In the genomic region with DNA sequence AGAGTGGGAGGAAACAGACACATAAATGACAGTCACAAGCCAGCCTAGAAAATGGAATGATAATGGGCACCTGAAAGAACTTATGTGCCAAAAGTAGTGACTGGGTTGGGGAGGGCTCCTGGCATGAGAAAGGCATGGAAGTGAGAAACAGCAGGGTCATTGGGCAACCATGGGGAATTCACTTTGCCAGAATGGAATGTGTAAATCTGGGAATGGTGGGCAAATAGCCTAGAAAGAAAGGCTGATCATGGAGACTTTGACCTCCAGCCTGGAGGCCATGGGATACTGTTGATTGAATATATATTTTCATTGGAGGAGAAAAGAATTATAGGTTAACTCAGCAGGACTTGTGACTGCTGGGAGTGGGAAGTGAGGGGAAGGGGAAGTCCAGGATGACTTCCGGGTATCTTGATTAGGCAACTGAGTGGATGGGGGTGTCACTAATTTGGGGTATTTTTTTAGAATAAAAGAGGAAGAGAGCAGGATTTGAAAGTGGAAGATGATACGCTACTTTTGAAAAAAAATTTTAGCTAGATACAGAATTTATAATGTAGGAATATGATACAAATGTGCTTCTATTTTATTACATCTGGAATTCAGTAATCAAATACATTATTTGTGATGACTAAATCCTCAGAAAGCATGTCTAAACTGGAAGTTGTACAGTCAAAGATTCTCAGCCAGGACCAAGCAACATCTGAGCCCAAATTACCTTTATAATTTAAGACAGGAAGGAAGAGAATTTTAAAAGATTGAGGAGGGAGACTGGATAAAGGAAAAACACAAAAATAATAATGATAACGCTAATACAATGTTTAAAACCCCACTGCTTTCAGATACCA, we compare ENCODE assay signal across 1 cellular context.
TF ChIP-seq lines count a peak whose summit lies in the region.

No MANE protein-coding gene starts in this region.

TF ChIP-seq in GM23338, 12 proteins besides CTCF, POLR2A, EP300 and RAD21:
- TF ChIP-seq JUNB (IDR thresholded peaks at IDR 0.05; ENCODE audit: unreplicated experiment) (no peak), STAT1 (IDR thresholded peaks at IDR 0.05; ENCODE audit: unreplicated experiment) (no peak), CREB1 (CRISPR knock-in tag; IDR thresholded peaks at IDR 0.05; ENCODE audit: low read depth) (no peak), NANOG (IDR thresholded peaks at IDR 0.05; ENCODE audit: borderline replicate concordance) (no peak)
- TF ChIP-seq, protein P1, sequence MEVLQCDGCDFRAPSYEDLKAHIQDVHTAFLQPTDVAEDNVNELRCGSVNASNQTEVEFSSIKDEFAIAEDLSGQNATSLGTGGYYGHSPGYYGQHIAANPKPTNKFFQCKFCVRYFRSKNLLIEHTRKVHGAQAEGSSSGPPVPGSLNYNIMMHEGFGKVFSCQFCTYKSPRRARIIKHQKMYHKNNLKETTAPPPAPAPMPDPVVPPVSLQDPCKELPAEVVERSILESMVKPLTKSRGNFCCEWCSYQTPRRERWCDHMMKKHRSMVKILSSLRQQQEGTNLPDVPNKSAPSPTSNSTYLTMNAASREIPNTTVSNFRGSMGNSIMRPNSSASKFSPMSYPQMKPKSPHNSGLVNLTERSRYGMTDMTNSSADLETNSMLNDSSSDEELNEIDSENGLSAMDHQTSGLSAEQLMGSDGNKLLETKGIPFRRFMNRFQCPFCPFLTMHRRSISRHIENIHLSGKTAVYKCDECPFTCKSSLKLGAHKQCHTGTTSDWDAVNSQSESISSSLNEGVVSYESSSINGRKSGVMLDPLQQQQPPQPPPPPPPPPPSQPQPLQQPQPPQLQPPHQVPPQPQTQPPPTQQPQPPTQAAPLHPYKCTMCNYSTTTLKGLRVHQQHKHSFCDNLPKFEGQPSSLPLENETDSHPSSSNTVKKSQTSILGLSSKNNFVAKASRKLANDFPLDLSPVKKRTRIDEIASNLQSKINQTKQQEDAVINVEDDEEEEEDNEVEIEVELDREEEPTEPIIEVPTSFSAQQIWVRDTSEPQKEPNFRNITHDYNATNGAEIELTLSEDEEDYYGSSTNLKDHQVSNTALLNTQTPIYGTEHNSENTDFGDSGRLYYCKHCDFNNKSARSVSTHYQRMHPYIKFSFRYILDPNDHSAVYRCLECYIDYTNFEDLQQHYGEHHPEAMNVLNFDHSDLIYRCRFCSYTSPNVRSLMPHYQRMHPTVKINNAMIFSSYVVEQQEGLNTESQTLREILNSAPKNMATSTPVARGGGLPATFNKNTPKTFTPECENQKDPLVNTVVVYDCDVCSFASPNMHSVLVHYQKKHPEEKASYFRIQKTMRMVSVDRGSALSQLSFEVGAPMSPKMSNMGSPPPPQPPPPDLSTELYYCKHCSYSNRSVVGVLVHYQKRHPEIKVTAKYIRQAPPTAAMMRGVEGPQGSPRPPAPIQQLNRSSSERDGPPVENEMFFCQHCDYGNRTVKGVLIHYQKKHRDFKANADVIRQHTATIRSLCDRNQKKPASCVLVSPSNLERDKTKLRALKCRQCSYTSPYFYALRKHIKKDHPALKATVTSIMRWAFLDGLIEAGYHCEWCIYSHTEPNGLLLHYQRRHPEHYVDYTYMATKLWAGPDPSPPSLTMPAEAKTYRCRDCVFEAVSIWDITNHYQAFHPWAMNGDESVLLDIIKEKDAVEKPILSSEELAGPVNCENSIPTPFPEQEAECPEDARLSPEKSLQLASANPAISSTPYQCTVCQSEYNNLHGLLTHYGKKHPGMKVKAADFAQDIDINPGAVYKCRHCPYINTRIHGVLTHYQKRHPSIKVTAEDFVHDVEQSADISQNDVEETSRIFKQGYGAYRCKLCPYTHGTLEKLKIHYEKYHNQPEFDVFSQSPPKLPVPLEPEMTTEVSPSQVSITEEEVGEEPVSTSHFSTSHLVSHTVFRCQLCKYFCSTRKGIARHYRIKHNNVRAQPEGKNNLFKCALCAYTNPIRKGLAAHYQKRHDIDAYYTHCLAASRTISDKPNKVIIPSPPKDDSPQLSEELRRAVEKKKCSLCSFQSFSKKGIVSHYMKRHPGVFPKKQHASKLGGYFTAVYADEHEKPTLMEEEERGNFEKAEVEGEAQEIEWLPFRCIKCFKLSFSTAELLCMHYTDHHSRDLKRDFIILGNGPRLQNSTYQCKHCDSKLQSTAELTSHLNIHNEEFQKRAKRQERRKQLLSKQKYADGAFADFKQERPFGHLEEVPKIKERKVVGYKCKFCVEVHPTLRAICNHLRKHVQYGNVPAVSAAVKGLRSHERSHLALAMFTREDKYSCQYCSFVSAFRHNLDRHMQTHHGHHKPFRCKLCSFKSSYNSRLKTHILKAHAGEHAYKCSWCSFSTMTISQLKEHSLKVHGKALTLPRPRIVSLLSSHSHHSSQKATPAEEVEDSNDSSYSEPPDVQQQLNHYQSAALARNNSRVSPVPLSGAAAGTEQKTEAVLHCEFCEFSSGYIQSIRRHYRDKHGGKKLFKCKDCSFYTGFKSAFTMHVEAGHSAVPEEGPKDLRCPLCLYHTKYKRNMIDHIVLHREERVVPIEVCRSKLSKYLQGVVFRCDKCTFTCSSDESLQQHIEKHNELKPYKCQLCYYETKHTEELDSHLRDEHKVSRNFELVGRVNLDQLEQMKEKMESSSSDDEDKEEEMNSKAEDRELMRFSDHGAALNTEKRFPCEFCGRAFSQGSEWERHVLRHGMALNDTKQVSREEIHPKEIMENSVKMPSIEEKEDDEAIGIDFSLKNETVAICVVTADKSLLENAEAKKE (CRISPR knock-in tag; IDR thresholded peaks at IDR 0.05) = no peak
TF ChIP-seq in GM23338: peak in this region for 0.
